In the genomic region with DNA sequence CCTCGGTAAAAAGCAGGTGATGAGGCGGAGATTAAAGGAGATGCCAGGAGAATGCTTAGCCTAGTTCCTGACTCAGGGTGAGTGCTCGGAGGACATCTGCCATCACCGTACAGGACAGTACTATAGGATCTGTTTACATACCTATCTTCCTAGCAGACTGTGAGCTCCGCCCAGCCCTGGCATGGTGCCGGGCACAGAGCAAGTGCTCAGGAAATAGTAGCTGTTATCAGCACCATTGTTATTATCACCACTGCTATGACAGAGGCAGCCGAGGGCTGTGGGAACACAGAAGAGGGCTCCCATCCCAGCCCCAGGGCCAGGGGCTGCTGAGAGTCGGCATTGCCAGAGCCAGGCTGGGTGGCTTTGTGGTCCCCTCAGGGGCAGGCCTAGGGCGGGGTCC, we compare ENCODE assay signal across 19 cellular contexts. TPM values are rescaled to one million over a fixed set of nuclear protein-coding genes. Genes with fewer than 3 reads are reported as not detected.
A peak's percentile ranks its signal among the peaks of the same experiment; 100 is the strongest.
DNase-seq lines count a peak whose midpoint lies in the region; ATAC-seq, FAIRE-seq and TF ChIP-seq lines count a peak whose summit lies in the region.
"Had no signal": no experiment of that assay in that cellular context is flagged by ENCODE, and none has a peak within 500 bp of the region (broad histone marks: within the 10 kb centered on the region; RNA-seq: fewer than 3 reads in every experiment).

No MANE protein-coding gene starts in this region.

- 43 to 100% methylated on average over 1 to 7 of the region's 9 CpGs for WGBS in transverse colon (ENCODE audit: low coverage in 1 of 2), 2 donors

- no peak overlapping the region for H2AFZ ChIP-seq in endothelial cell of umbilical vein (ENCODE audit: low read depth, low read length)

- no peak overlapping the region for H3K27ac Mint-ChIP-seq in CD4-positive, alpha-beta memory T cell
- H3K27ac Mint-ChIP-seq: T-cell had no signal

- no peaks in the 10 kb centered on the region for H3K36me3 Mint-ChIP-seq in CD4-positive, alpha-beta memory T cell
- H3K36me3 Mint-ChIP-seq: T-cell had no signal

- no peak for TF ChIP-seq EP300 in transverse colon (IDR thresholded peaks at IDR 0.05; ENCODE audit: low read depth)

- TF ChIP-seq CTCF in right atrium auricular region (IDR thresholded peaks at IDR 0.05): no peak
- TF ChIP-seq CTCF in endothelial cell of umbilical vein (IDR thresholded peaks at IDR 0.05; ENCODE audit: extremely low read depth in 1 of 2, insufficient read depth in 1 of 2, low read depth in 1 of 2, low read length in 2 of 2): no peak
- TF ChIP-seq CTCF in transverse colon (IDR thresholded peaks at IDR 0.05): no peak

- POLR2A ChIA-PET in endothelial cell of umbilical vein (lab: Charles Lee): no interaction called here
- POLR2A ChIA-PET in CD4-positive, alpha-beta memory T cell (lab: Charles Lee; ENCODE audit: partially characterized antibody): interaction anchor here (1.8 kb wide), 1 partner anchor 111 kb away, joined by 5 read pairs; a partner anchor contains a TSS

- dilution Hi-C loops in endothelial cell of umbilical vein (cut with MboI; ENCODE audit: extremely low pct_ligation_motif_present, low sequenced_read_pairs): no loop called here

- H3K79me2 ChIP-seq in endothelial cell of umbilical vein (ENCODE audit: control insufficient read depth, insufficient read depth, low read length): no peaks in the 10 kb centered on the region

- in situ Hi-C loops in transverse colon (cut with MboI; ENCODE audit: low pct_ligation_motif_present in 1 of 4, low pct_unique_long_range_greater_than_20kb in 1 of 4, low sequenced_read_pairs in 3 of 4): loop anchor here (25.0 kb wide), 1 partner anchor 469 kb away; a partner anchor contains a TSS

- DNase-seq in left cardiac atrium (peak; percentile 41), right atrium auricular region (ENCODE audit: low spot score) (no peak), OCI-M1 (lab: John Stamatoyannopoulos, UW) (peak; percentile 36), endothelial cell of umbilical vein (ENCODE audit: low read depth, low spot score) (peak; percentile 58), transverse colon (peak; percentile 37), midbrain (lab: John Stamatoyannopoulos, UW) (no peak)
- DNase-seq in CD4-positive, alpha-beta memory T cell: no peak
- DNase-seq: activated gamma-delta T cell treated with Interleukin-2 at 50 U/mL for 16 hours; effector CD8-positive, alpha-beta T cell; foreskin fibroblast; mesenchymal stem cell; NCI-H446 treated with DMSO at 0.1 percent for 48 hours; nucleus accumbens; sigmoid colon; stimulated activated CD4-positive, alpha-beta T cell treated with anti-CD3 and anti-CD28 coated beads, Interleukin-4, amount 100 ng/mL, for 24 hours; T-cell; upper lobe of left lung had no signal

- H3K4me1 ChIP-seq in right atrium auricular region: no peaks in the 10 kb centered on the region
- H3K4me1 ChIP-seq in endothelial cell of umbilical vein (ENCODE audit: control insufficient read depth, extremely low read depth, insufficient read depth, low read length): peaks cover 4% of the 10 kb centered on the region
- H3K4me1 ChIP-seq in transverse colon: no peaks in the 10 kb centered on the region
- H3K4me1 ChIP-seq in CD4-positive, alpha-beta memory T cell (ENCODE audit: insufficient read depth, low read length): no peaks in the 10 kb centered on the region
- H3K4me1 ChIP-seq: sigmoid colon had no signal

- H3K27ac ChIP-seq in right atrium auricular region: no peak overlapping the region
- H3K27ac ChIP-seq in endothelial cell of umbilical vein (ENCODE audit: insufficient read depth, low read depth, low read length): no peak overlapping the region
- H3K27ac ChIP-seq in transverse colon: no peak overlapping the region
- no peak overlapping the region for H3K27ac ChIP-seq in CD4-positive, alpha-beta memory T cell (ENCODE audit: low read depth, low read length)
- H3K27ac ChIP-seq: sigmoid colon, upper lobe of left lung had no signal

- H3K9me1 ChIP-seq in endothelial cell of umbilical vein (replicated peaks; ENCODE audit: control insufficient read depth, extremely low read depth, insufficient read depth, low read length): no peaks in the 10 kb centered on the region

- TF ChIP-seq POLR2A in endothelial cell of umbilical vein (IDR thresholded peaks at IDR 0.05; ENCODE audit: low read depth, low read length) (no peak), transverse colon (IDR thresholded peaks at IDR 0.05) (no peak)

- H3K4me3 Mint-ChIP-seq in CD4-positive, alpha-beta memory T cell: no peak overlapping the region
- H3K4me3 Mint-ChIP-seq: T-cell had no signal

- FAIRE-seq in endothelial cell of umbilical vein (lab: Jason Lieb, UNC): peak; percentile 18

- H3K4me2 ChIP-seq in endothelial cell of umbilical vein (ENCODE audit: insufficient read depth, low read length): no peak overlapping the region

- H3K4me3 ChIP-seq in right atrium auricular region (no peak overlapping the region), endothelial cell of umbilical vein (replicated peaks in 1 of 3; ENCODE audit: insufficient read depth in 1 of 3, low read depth in 1 of 3, low read length in 3 of 3) (no peak overlapping the region), transverse colon (no peak overlapping the region)
- no peak overlapping the region for H3K4me3 ChIP-seq in CD4-positive, alpha-beta memory T cell (ENCODE audit: low read length in 2 of 2)
- H3K4me3 ChIP-seq: sigmoid colon, upper lobe of left lung had no signal

- ATAC-seq in left cardiac atrium: no peak
- ATAC-seq in GM21360 (IDR thresholded peaks at IDR 0.05; ENCODE audit: unreplicated experiment): no peak
- ATAC-seq: Panc1, T-cell had no signal

- H3K9ac ChIP-seq in endothelial cell of umbilical vein (replicated peaks; ENCODE audit: extremely low read depth, insufficient read depth, low read length): no peak overlapping the region

- intact Hi-C loops in left cardiac atrium (cut with DNase I): loop anchor here (5.0 to 10.0 kb wide), 3 partner anchors 144 to 476 kb away; no protein-coding TSS in a partner anchor
- intact Hi-C loops in endothelial cell of umbilical vein (cut with micrococcal nuclease): no loop called here
- intact Hi-C loops in transverse colon (cut with DNase I; ENCODE audit: low total_unique reads): no loop called here
- intact Hi-C loops in CD4-positive, alpha-beta memory T cell (cut with micrococcal nuclease): loop anchor here (5.0 to 10.0 kb wide), 3 partner anchors 104 to 216 kb away; a partner anchor contains a TSS

- H3K9me3 Mint-ChIP-seq in CD4-positive, alpha-beta memory T cell: peaks cover 0 to 2% (median 0%) of the 10 kb centered on the region in 8 donors
- H3K9me3 Mint-ChIP-seq: T-cell had no signal

- CTCF ChIA-PET in endothelial cell of umbilical vein (lab: Charles Lee): interaction anchor here (1.1 to 5.7 kb wide), 7 partner anchors 28 to 505 kb away, joined by 3 to 83 read pairs (median 16); a partner anchor contains a TSS
- CTCF ChIA-PET in CD4-positive, alpha-beta memory T cell (lab: Charles Lee; ENCODE audit: partially characterized antibody): interaction anchor here (1.0 to 4.6 kb wide), 7 partner anchors 11 to 475 kb away, joined by 3 to 29 read pairs (median 9); a partner anchor contains a TSS

- H3K9me3 ChIP-seq in right atrium auricular region: no peaks in the 10 kb centered on the region
- no peaks in the 10 kb centered on the region for H3K9me3 ChIP-seq in endothelial cell of umbilical vein (replicated peaks; ENCODE audit: control insufficient read depth, insufficient read depth, low read length)
- H3K9me3 ChIP-seq in transverse colon: no peaks in the 10 kb centered on the region
- no peaks in the 10 kb centered on the region for H3K9me3 ChIP-seq in CD4-positive, alpha-beta memory T cell (ENCODE audit: control insufficient read depth in 1 of 2, low read length in 2 of 2)
- H3K9me3 ChIP-seq: sigmoid colon, upper lobe of left lung had no signal

- H3K36me3 ChIP-seq in right atrium auricular region: no peaks in the 10 kb centered on the region
- H3K36me3 ChIP-seq in endothelial cell of umbilical vein (ENCODE audit: control insufficient read depth in 2 of 2, extremely low read depth in 1 of 2, insufficient read depth in 2 of 2, low read length in 2 of 2): no peaks in the 10 kb centered on the region
- H3K36me3 ChIP-seq in transverse colon: no peaks in the 10 kb centered on the region
- H3K36me3 ChIP-seq in CD4-positive, alpha-beta memory T cell (ENCODE audit: insufficient read depth, low read length): no peaks in the 10 kb centered on the region
- H3K36me3 ChIP-seq: sigmoid colon, upper lobe of left lung had no signal

- no peaks in the 10 kb centered on the region for H4K20me1 ChIP-seq in endothelial cell of umbilical vein (replicated peaks; ENCODE audit: control insufficient read depth, extremely low read depth, insufficient read depth, low read length)

- H3K27me3 Mint-ChIP-seq in CD4-positive, alpha-beta memory T cell: peaks cover 11 to 16% of the 10 kb centered on the region in 2 donors

- peaks cover 0 to 4% (median 1%) of the 10 kb centered on the region in 4 donors for H3K4me1 Mint-ChIP-seq in CD4-positive, alpha-beta memory T cell
- H3K4me1 Mint-ChIP-seq: T-cell had no signal

- peaks cover 0 to 3% of the 10 kb centered on the region in 2 donors for H3K27me3 ChIP-seq in right atrium auricular region
- H3K27me3 ChIP-seq in endothelial cell of umbilical vein (ENCODE audit: control insufficient read depth in 2 of 2, insufficient read depth in 2 of 2, low read length in 2 of 2): no peaks in the 10 kb centered on the region
- H3K27me3 ChIP-seq in transverse colon: peaks cover 24% of the 10 kb centered on the region
- H3K27me3 ChIP-seq in CD4-positive, alpha-beta memory T cell (ENCODE audit: insufficient read depth, low read length): peaks cover 10% of the 10 kb centered on the region
- H3K27me3 ChIP-seq: upper lobe of left lung had no signal

- no TSS peak for BruUV-seq in endothelial cell of umbilical vein (replicated peaks; lab: Mats Ljungman, UMichigan)

RNA-seq across cellular contexts. Expression of a gene that starts 0.6 kb away (rescaled TPM):
- total RNA-seq in left cardiac atrium (under 1 TPM; 0.09 to 0.24 TPM), right atrium auricular region (under 1 TPM in 1 of 2 donors, not detected in 1; 0.07 TPM), endothelial cell of umbilical vein (0.18 TPM in 1 of 2 replicates, not detected in the other), transverse colon (under 1 TPM in 2 of 4 donors, not detected in 2; 0.48 to 0.68 TPM)
- polyA plus RNA-seq in endothelial cell of umbilical vein: 0.05 and 0.08 TPM in 2 replicates
- polyA plus RNA-seq in endothelial cell of umbilical vein (2011; cell fraction: cytosol; rRNA removed): 0.05 and 0.11 TPM in 2 replicates
- 0.05 and 0.11 TPM in 2 replicates for polyA plus RNA-seq in endothelial cell of umbilical vein (2011; cell fraction: nucleus; rRNA removed)
- 0.19 and 0.57 TPM in 2 replicates for polyA plus RNA-seq in endothelial cell of umbilical vein (2012)
- polyA minus RNA-seq in endothelial cell of umbilical vein: 0.19 TPM in 1 of 2 replicates, not detected in the other
- 0.41 TPM for polyA minus RNA-seq in endothelial cell of umbilical vein (2011; cell fraction: cytosol; rRNA and poly(A)+ RNA removed)
- polyA minus RNA-seq in endothelial cell of umbilical vein (2011; cell fraction: nucleus; rRNA and poly(A)+ RNA removed): 0.10 TPM in 1 of 2 replicates, not detected in the other
- total RNA-seq in CD4-positive, alpha-beta memory T cell: under 1 TPM; 0.36 to 0.81 TPM
- not detected for polyA plus RNA-seq in CD4-positive, alpha-beta memory T cell

RNA-seq across cellular contexts. Expression of a gene that starts 21.6 kb away (rescaled TPM):
- total RNA-seq in left cardiac atrium (1 to 10 TPM in 1 of 2 donors, under 1 TPM in 1; 0.79 to 2.0 TPM), right atrium auricular region (not detected), endothelial cell of umbilical vein (30.4 and 34.5 TPM in 2 replicates), transverse colon (10 to 100 TPM in 2 of 4 donors, 1 to 10 TPM in 1, not detected in 1; 6.0 to 22.9 (median 11.0) TPM)
- polyA plus RNA-seq in endothelial cell of umbilical vein: 37.4 and 51.0 TPM in 2 replicates
- 38.9 and 40.2 TPM in 2 replicates for polyA plus RNA-seq in endothelial cell of umbilical vein (2011; cell fraction: cytosol; rRNA removed)
- polyA plus RNA-seq in endothelial cell of umbilical vein (2011; cell fraction: nucleus; rRNA removed): 38.4 and 38.5 TPM in 2 replicates
- 9.5 and 17.5 TPM in 2 replicates for polyA plus RNA-seq in endothelial cell of umbilical vein (2012)
- polyA minus RNA-seq in endothelial cell of umbilical vein: 24.9 and 25.2 TPM in 2 replicates
- 45.4 TPM for polyA minus RNA-seq in endothelial cell of umbilical vein (2011; cell fraction: cytosol; rRNA and poly(A)+ RNA removed)
- polyA minus RNA-seq in endothelial cell of umbilical vein (2011; cell fraction: nucleus; rRNA and poly(A)+ RNA removed): 16.9 and 20.1 TPM in 2 replicates
- total RNA-seq in CD4-positive, alpha-beta memory T cell: 10 to 100 TPM in 1 of 2 experiments, 1 to 10 TPM in 1; 7.6 to 12.0 TPM
- polyA plus RNA-seq in CD4-positive, alpha-beta memory T cell: 10 to 100 TPM; 14.1 to 19.2 TPM

RNA-seq across cellular contexts. Expression of a gene that starts 30.0 kb away (rescaled TPM):
- total RNA-seq in left cardiac atrium (under 1 TPM; 0.42 to 0.50 TPM), right atrium auricular region (under 1 TPM in 1 of 2 donors, not detected in 1; 0.22 TPM), endothelial cell of umbilical vein (0.27 TPM in 1 of 2 replicates, not detected in the other), transverse colon (10 to 100 TPM in 1 of 4 donors, 1 to 10 TPM in 1, under 1 TPM in 1, not detected in 1; 0.96 to 12.0 (median 3.5) TPM)
- 0.08 and 0.13 TPM in 2 replicates for polyA plus RNA-seq in endothelial cell of umbilical vein
- 0.05 and 0.10 TPM in 2 replicates for polyA plus RNA-seq in endothelial cell of umbilical vein (2011; cell fraction: cytosol; rRNA removed)
- 0.17 and 0.39 TPM in 2 replicates for polyA plus RNA-seq in endothelial cell of umbilical vein (2011; cell fraction: nucleus; rRNA removed)
- 0.15 TPM in 1 of 2 replicates, not detected in the other for polyA plus RNA-seq in endothelial cell of umbilical vein (2012)
- 0.42 TPM in 1 of 2 replicates, not detected in the other for polyA minus RNA-seq in endothelial cell of umbilical vein
- not detected for polyA minus RNA-seq in endothelial cell of umbilical vein (2011; cell fraction: cytosol; rRNA and poly(A)+ RNA removed)
- 0.19 TPM in 1 of 2 replicates, not detected in the other for polyA minus RNA-seq in endothelial cell of umbilical vein (2011; cell fraction: nucleus; rRNA and poly(A)+ RNA removed)
- 1 to 10 TPM; 3.5 to 5.4 TPM for total RNA-seq in CD4-positive, alpha-beta memory T cell
- under 1 TPM; 0.49 to 0.59 TPM for polyA plus RNA-seq in CD4-positive, alpha-beta memory T cell

RNA-seq across cellular contexts. Expression of a gene that starts 42.0 kb away (rescaled TPM):
- total RNA-seq in left cardiac atrium (under 1 TPM; 0.29 to 0.44 TPM), right atrium auricular region (under 1 TPM; 0.11 to 0.12 TPM), endothelial cell of umbilical vein (0.51 and 0.81 TPM in 2 replicates), transverse colon (10 to 100 TPM in 1 of 4 donors, 1 to 10 TPM in 1, under 1 TPM in 2; 0.20 to 15.3 (median 4.3) TPM)
- polyA plus RNA-seq in endothelial cell of umbilical vein: 0.19 and 0.27 TPM in 2 replicates
- 0.08 and 0.11 TPM in 2 replicates for polyA plus RNA-seq in endothelial cell of umbilical vein (2011; cell fraction: cytosol; rRNA removed)
- polyA plus RNA-seq in endothelial cell of umbilical vein (2011; cell fraction: nucleus; rRNA removed): 1.2 and 1.3 TPM in 2 replicates
- polyA plus RNA-seq in endothelial cell of umbilical vein (2012): 0.08 TPM in 1 of 2 replicates, not detected in the other
- 0.17 and 0.34 TPM in 2 replicates for polyA minus RNA-seq in endothelial cell of umbilical vein
- not detected for polyA minus RNA-seq in endothelial cell of umbilical vein (2011; cell fraction: cytosol; rRNA and poly(A)+ RNA removed)
- 0.29 and 0.38 TPM in 2 replicates for polyA minus RNA-seq in endothelial cell of umbilical vein (2011; cell fraction: nucleus; rRNA and poly(A)+ RNA removed)
- total RNA-seq in CD4-positive, alpha-beta memory T cell: 10 to 100 TPM; 14.3 to 14.8 TPM
- 1 to 10 TPM in 1 of 2 donors, under 1 TPM in 1; 0.37 to 1.4 TPM for polyA plus RNA-seq in CD4-positive, alpha-beta memory T cell
- total RNA-seq: sigmoid colon had no signal

Comparison
In these comparisons a context has a peak if more than half of its experiments do, and no peak if none do; other contexts are left out.
1. DNase-seq: peak in left cardiac atrium (single experiment), OCI-M1 (single experiment), endothelial cell of umbilical vein (single experiment) and transverse colon (single experiment); none in right atrium auricular region (single experiment), CD4-positive, alpha-beta memory T cell (0 of 5) and midbrain (single experiment).
2. intact Hi-C loops: an anchor here in left cardiac atrium (5.0 to 10.0 kb wide) and CD4-positive, alpha-beta memory T cell (5.0 to 10.0 kb wide); none called in endothelial cell of umbilical vein and transverse colon.